Comparison of ENCODE assay signal across 1 cellular context in the genomic region with DNA sequence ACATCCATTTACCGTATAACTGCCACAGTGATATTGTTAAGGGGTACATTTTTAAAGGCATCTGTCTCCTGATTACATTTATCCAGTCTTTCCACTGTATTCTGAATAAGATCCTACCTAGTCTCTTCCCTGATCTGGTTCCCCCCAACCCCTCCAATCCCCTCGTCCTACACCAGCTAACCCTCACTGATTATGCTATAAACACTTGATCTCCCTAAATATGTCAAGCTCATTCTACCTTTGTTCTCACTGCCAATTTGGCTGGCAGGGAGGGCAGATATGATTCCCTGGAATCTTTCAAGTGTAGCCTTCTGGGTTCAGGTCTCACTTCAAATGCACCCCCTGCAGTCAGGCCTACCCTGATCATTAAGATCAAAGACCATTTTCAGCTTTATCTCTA.
A peak's percentile ranks its signal among the peaks of the same experiment; 100 is the strongest.
TF ChIP-seq lines count a peak whose summit lies in the region.

No MANE protein-coding gene starts in this region.

TF ChIP-seq in K562, 482 proteins besides CTCF, POLR2A, EP300 and RAD21 (continued from another document):
- TF ChIP-seq, protein P1, sequence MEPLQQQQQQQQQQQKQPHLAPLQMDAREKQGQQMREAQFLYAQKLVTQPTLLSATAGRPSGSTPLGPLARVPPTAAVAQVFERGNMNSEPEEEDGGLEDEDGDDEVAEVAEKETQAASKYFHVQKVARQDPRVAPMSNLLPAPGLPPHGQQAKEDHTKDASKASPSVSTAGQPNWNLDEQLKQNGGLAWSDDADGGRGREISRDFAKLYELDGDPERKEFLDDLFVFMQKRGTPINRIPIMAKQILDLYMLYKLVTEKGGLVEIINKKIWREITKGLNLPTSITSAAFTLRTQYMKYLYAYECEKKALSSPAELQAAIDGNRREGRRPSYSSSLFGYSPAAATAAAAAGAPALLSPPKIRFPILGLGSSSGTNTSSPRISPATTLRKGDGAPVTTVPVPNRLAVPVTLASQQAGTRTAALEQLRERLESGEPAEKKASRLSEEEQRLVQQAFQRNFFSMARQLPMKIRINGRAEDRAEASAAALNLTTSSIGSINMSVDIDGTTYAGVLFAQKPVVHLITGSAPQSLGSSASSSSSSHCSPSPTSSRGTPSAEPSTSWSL (CRISPR knock-in tag; IDR thresholded peaks at IDR 0.05; ENCODE audit: borderline replicate concordance): no peak
- no peak for TF ChIP-seq ZC3H4 (CRISPR knock-in tag; IDR thresholded peaks at IDR 0.05; ENCODE audit: borderline replicate concordance)
- TF ChIP-seq, protein P2, sequence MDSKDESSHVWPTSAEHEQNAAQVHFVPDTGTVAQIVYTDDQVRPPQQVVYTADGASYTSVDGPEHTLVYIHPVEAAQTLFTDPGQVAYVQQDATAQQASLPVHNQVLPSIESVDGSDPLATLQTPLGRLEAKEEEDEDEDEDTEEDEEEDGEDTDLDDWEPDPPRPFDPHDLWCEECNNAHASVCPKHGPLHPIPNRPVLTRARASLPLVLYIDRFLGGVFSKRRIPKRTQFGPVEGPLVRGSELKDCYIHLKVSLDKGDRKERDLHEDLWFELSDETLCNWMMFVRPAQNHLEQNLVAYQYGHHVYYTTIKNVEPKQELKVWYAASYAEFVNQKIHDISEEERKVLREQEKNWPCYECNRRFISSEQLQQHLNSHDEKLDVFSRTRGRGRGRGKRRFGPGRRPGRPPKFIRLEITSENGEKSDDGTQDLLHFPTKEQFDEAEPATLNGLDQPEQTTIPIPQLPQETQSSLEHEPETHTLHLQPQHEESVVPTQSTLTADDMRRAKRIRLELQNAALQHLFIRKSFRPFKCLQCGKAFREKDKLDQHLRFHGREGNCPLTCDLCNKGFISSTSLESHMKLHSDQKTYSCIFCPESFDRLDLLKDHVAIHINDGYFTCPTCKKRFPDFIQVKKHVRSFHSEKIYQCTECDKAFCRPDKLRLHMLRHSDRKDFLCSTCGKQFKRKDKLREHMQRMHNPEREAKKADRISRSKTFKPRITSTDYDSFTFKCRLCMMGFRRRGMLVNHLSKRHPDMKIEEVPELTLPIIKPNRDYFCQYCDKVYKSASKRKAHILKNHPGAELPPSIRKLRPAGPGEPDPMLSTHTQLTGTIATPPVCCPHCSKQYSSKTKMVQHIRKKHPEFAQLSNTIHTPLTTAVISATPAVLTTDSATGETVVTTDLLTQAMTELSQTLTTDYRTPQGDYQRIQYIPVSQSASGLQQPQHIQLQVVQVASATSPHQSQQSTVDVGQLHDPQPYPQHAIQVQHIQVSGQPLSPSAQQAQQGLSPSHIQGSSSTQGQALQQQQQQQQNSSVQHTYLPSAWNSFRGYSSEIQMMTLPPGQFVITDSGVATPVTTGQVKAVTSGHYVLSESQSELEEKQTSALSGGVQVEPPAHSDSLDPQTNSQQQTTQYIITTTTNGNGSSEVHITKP (IDR thresholded peaks at IDR 0.05; ENCODE audit: partially characterized antibody): no peak
- TF ChIP-seq, protein P3, sequence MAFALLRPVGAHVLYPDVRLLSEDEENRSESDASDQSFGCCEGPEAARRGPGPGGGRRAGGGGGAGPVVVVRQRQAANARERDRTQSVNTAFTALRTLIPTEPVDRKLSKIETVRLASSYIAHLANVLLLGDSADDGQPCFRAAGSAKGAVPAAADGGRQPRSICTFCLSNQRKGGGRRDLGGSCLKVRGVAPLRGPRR (CRISPR knock-in tag; IDR thresholded peaks at IDR 0.05): 0 out of 2 replicates have a peak, but pooled peaks have one; percentile 15
- TF ChIP-seq CEBPB (tag; IDR thresholded peaks at IDR 0.05): no peak
- no peak for TF ChIP-seq MED1 (CRISPR knock-in tag; IDR thresholded peaks at IDR 0.05; ENCODE audit: borderline replicate concordance)
- peak; percentile 64; the same call in 1 of the 2 replicates for TF ChIP-seq IRF2 (CRISPR knock-in tag; IDR thresholded peaks at IDR 0.05)
